In the genomic region with DNA sequence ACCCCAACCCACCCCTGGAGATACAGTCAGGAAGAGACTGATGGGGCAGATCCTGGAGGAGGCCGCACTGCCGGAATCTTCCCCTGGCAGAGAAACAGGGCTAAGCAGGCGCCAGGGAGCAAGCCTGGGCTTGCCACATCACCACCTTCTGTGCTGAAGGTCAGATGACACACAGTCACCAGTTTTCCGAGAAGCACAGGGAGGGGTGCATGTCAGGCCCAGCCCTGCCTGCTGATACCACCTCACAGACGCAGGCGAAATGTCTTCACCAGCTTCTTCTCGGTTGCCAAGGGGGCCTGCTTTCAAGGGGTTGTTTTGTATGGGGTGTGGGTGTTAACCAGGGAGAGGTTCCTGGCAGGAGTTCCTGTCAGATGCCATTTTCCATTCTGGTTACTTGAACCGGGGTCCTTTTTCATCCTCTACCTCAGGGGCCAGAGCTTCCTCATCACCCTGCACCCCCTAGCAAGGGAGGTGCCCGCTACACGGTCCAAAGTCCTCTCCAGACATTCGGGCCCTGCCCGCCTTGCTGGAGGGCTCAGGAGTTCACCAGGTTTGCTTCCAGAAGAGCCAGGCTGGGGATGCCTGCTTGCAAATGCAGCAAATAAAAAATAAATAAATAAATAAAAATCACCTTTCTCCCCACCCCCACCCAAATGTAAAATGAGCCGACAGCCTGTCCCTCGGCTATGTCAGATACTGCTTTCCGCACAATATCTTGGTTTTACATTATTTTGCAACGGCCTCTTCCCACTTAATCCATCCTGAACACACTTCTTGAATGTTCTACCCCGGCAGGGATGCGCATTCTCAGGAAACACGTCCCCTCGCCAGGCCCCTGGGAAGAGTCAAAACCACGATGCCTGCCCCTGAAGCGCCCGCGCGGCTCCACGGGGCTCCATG, we compare ENCODE assay signal across 8 cellular contexts. TPM values are rescaled to one million over a fixed set of nuclear protein-coding genes. Genes with fewer than 3 reads are reported as not detected.
DNase-seq lines count a peak whose midpoint lies in the region; TF ChIP-seq lines count a peak whose summit lies in the region.

No MANE protein-coding gene starts in this region.

- H3K9me3 ChIP-seq in A673 (ENCODE audit: low read depth, low read length, poor library complexity, severe bottlenecking), result no peaks in the 10 kb centered on the region

- no TSS peak for BruUV-seq in A673 (replicated peaks; lab: Mats Ljungman, UMichigan)

- H3K36me3 ChIP-seq in A673 (ENCODE audit: insufficient read depth, low read length, poor library complexity, severe bottlenecking), result peaks cover 27% of the 10 kb centered on the region

- POLR2A ChIA-PET in A673 (lab: Charles Lee; ENCODE audit: low non-redundant PET), result interaction anchor here (0.6 to 1.9 kb wide), 5 partner anchors 71 to 88 kb away, joined by 3 to 21 read pairs (median 4); a partner anchor contains a TSS

- CTCF ChIA-PET in A673 (lab: Charles Lee), result interaction anchor here (0.6 to 1.0 kb wide), 2 partner anchors 76 to 96 kb away, joined by 4 to 7 read pairs; no protein-coding TSS in a partner anchor

- no peaks in the 10 kb centered on the region for H3K27me3 ChIP-seq in A673 (replicated peaks; ENCODE audit: insufficient read depth, low read depth, low read length, poor library complexity)

- DNase-seq in A673 (ENCODE audit: low spot score) (peak; percentile 86), GM20000 (ENCODE audit: low spot score) (peak; percentile 59), NCI-H446 treated with DMSO at 0.1 percent for 48 hours (lab: John Stamatoyannopoulos, UW) (peak; percentile 94), cerebellar nuclear complex (lab: John Stamatoyannopoulos, UW) (peak; percentile 62 to 66), kidney tubule cell (ENCODE audit: low spot score) (peak; percentile 98), cortex of kidney (lab: John Stamatoyannopoulos, UW) (no peak)
- peak; percentile 72 to 79 for DNase-seq in activated CD4-positive, alpha-beta T cell treated with anti-CD3 and anti-CD28 coated beads for 24 hours (ENCODE audit: low read depth in 2 of 2)
- peak; percentile 67 to 77 for DNase-seq in stimulated activated CD4-positive, alpha-beta T cell treated with anti-CD3 and anti-CD28 coated beads, Interleukin-15, amount 100 ng/mL, for 1 hour (ENCODE audit: low read depth in 1 of 2, low spot score in 1 of 2)

- H3K4me1 ChIP-seq in A673 (ENCODE audit: insufficient read depth, low read length, poor library complexity, severe bottlenecking), result peaks cover 78% of the 10 kb centered on the region

- H3K27ac ChIP-seq in A673 (ENCODE audit: low read depth, low read length, poor library complexity, severe bottlenecking), result peak overlapping the region; percentile 100

- H3K4me3 ChIP-seq in A673 (ENCODE audit: low read depth, low read length, poor library complexity, severe bottlenecking), result peak overlapping the region; percentile 66

- intact Hi-C loops in A673 (cut with micrococcal nuclease; ENCODE audit: unreplicated experiment), result loop anchor here (2.0 kb wide), 2 partner anchors 55 to 75 kb away; no protein-coding TSS in a partner anchor

- TF ChIP-seq CTCF in A673 (conservative IDR thresholded peaks at IDR 0.05; ENCODE audit: low read depth, low read length), result no peak
- no peak for TF ChIP-seq CTCF in GM20000 (IDR thresholded peaks at IDR 0.05; ENCODE audit: extremely low read depth, missing control alignments)

RNA-seq across cellular contexts. Expression of a gene that starts 1.1 kb away (rescaled TPM):
- total RNA-seq in A673 (2021), result 196 and 211 TPM in 2 replicates

RNA-seq across cellular contexts. Expression of a gene that starts 35.0 kb away (rescaled TPM):
- total RNA-seq in A673 (2021), result 43.2 and 51.1 TPM in 2 replicates

RNA-seq across cellular contexts. Expression of a gene that starts 39.0 kb away (rescaled TPM):
- total RNA-seq in A673 (2021), result 5.3 and 7.4 TPM in 2 replicates
